8 cellular contexts compared by ENCODE assay signal in genomic region chr2:24492283-24493272, GRCh38. TPM values are rescaled to one million over a fixed set of nuclear protein-coding genes. Genes with fewer than 3 reads are reported as not detected.
DNase-seq lines count a peak whose midpoint lies in the region; ATAC-seq and TF ChIP-seq lines count a peak whose summit lies in the region.

No MANE protein-coding gene starts in this region.

- DNase-seq in COLO668 (lab: John Stamatoyannopoulos, UW; ENCODE audit: unreplicated experiment) = peak; percentile 34
- DNase-seq in adipocyte (ENCODE audit: low read depth) = peak; percentile 50
- no peak for DNase-seq in iPS DF 6.9 (ENCODE audit: low read depth, low spot score)
- DNase-seq in gastrocnemius medialis = peak; percentile 34 to 52

- H3K27ac ChIP-seq in HUES64 (ENCODE audit: low read depth, low read length) = no peak overlapping the region
- H3K27ac ChIP-seq in iPS DF 6.9 (ENCODE audit: low read length) = no peak overlapping the region
- peak overlapping the region; percentile 87 to 97 (median 95) for H3K27ac ChIP-seq in gastrocnemius medialis

- intact Hi-C loops in gastrocnemius medialis (cut with DNase I; ENCODE audit: low total_unique reads) = loop anchor here (5.0 kb wide), 1 partner anchor 245 kb away; no protein-coding TSS in a partner anchor

- H3K9me3 ChIP-seq in HUES64 (ENCODE audit: insufficient read depth, low read depth, low read length) (no peaks in the 10 kb centered on the region), adipocyte (ENCODE audit: control insufficient read depth, low read length) (no peaks in the 10 kb centered on the region), iPS DF 6.9 (ENCODE audit: control insufficient read depth, insufficient read depth, low read length) (no peaks in the 10 kb centered on the region), gastrocnemius medialis (no peaks in the 10 kb centered on the region)

- H3K9ac ChIP-seq in HUES64 (ENCODE audit: low read depth, low read length) (peak overlapping the region; percentile 18; the same call in 1 of the 2 replicates), adipocyte (ENCODE audit: low read length) (peak overlapping the region; percentile 85)

- H3K4me1 ChIP-seq in HUES64 (ENCODE audit: insufficient read depth, low read length) (peaks cover 20% of the 10 kb centered on the region), adipocyte (ENCODE audit: control insufficient read depth, insufficient read depth, low read length) (peaks cover 22% of the 10 kb centered on the region), iPS DF 6.9 (ENCODE audit: control insufficient read depth, insufficient read depth, low read length) (peaks cover 5% of the 10 kb centered on the region; the same call in 1 of the 2 replicates), gastrocnemius medialis (peaks cover 50 to 52% of the 10 kb centered on the region in 2 donors)

- no peak for TF ChIP-seq CTCF in gastrocnemius medialis (IDR thresholded peaks at IDR 0.05 in 4 of 5, conservative IDR thresholded peaks at IDR 0.05 in 1 of 5)

- TF ChIP-seq POLR2A in gastrocnemius medialis (IDR thresholded peaks at IDR 0.05) = peak in 1 of 2 donors; percentile 44

- in situ Hi-C loops in gastrocnemius medialis (cut with MboI; ENCODE audit: low sequenced_read_pairs in 4 of 4) = no loop called here

- H3K27me3 ChIP-seq in HUES64 (ENCODE audit: insufficient read depth, low read length) (peaks cover 15% of the 10 kb centered on the region), adipocyte (replicated peaks; ENCODE audit: control insufficient read depth, insufficient read depth, low read length) (no peaks in the 10 kb centered on the region), iPS DF 6.9 (ENCODE audit: control insufficient read depth, insufficient read depth, low read length) (peaks cover 2% of the 10 kb centered on the region; the same call in 1 of the 2 replicates), gastrocnemius medialis (no peaks in the 10 kb centered on the region)

- H3K4me3 ChIP-seq in HUES64 (ENCODE audit: low read length) (peak overlapping the region; percentile 83), adipocyte (ENCODE audit: low read length) (peak overlapping the region; percentile 87), iPS DF 6.9 (ENCODE audit: low read length) (peak overlapping the region; percentile 100; the same call in 1 of the 2 replicates), gastrocnemius medialis (peak overlapping the region; percentile 71 to 87 (median 84))

- 21% methylated on average over 20 of the region's 20 CpGs for WGBS in HUES64
- no CpG with 5 or more reads among the region's 20 CpGs for WGBS in iPS DF 6.9 (ENCODE audit: insufficient coverage, insufficient read length)

- H3K36me3 ChIP-seq in HUES64 (ENCODE audit: insufficient read depth, low read length) (no peaks in the 10 kb centered on the region), adipocyte (ENCODE audit: control insufficient read depth, insufficient read depth, low read length, severe bottlenecking) (no peaks in the 10 kb centered on the region), iPS DF 6.9 (ENCODE audit: control insufficient read depth, insufficient read depth, low read length) (no peaks in the 10 kb centered on the region), gastrocnemius medialis (no peaks in the 10 kb centered on the region)

- ATAC-seq in gastrocnemius medialis (peak; percentile 43 to 61), GM18867 (IDR thresholded peaks at IDR 0.05; ENCODE audit: unreplicated experiment) (no peak), HG02798 (IDR thresholded peaks at IDR 0.05; ENCODE audit: poor library complexity, unreplicated experiment) (no peak), HG03342 (IDR thresholded peaks at IDR 0.05; ENCODE audit: unreplicated experiment) (no peak)

RNA-seq across cellular contexts. Expression of gene NCOA1, which starts 1.5 kb away (rescaled TPM):
- 9.9 TPM for polyA plus RNA-seq in HUES64 (2013, experiment 1 of 2)
- polyA plus RNA-seq in HUES64 (2013, experiment 2 of 2) = 9.8 TPM
- total RNA-seq in gastrocnemius medialis = 10 to 100 TPM; 33.9 to 91.2 (median 60.1) TPM

Comparison
In these comparisons a context has a peak if more than half of its experiments do, and no peak if none do; other contexts are left out.
1. H3K27ac ChIP-seq: peak in gastrocnemius medialis (4 of 4); none in HUES64 (single experiment) and iPS DF 6.9 (single experiment).
2. ATAC-seq: peak in gastrocnemius medialis (2 of 2); none in GM18867 (single experiment), HG02798 (single experiment) and HG03342 (single experiment).
3. Peak in every context shown above with its lines, with median percentiles within 50 percentile points of each other: H3K4me3 ChIP-seq.